Comparison of ENCODE assay signal across 22 cellular contexts in genomic region chr3:47613723-47614122, GRCh38. TPM values are rescaled to one million over a fixed set of nuclear protein-coding genes. Genes with fewer than 3 reads are reported as not detected.
A peak's percentile ranks its signal among the peaks of the same experiment; 100 is the strongest.
DNase-seq lines count a peak whose midpoint lies in the region; ATAC-seq and TF ChIP-seq lines count a peak whose summit lies in the region.
"Had no signal": no experiment of that assay in that cellular context is flagged by ENCODE, and none has a peak within 500 bp of the region (broad histone marks: within the 10 kb centered on the region; RNA-seq: fewer than 3 reads in every experiment).

No MANE protein-coding gene starts in this region.

- H3K9me2 ChIP-seq in hepatocyte (replicated peaks; ENCODE audit: insufficient read depth): no peaks in the 10 kb centered on the region
- H3K9me2 ChIP-seq: SK-N-SH had no signal

- H3K4me1 ChIP-seq in cardiac muscle cell (ENCODE audit: low read depth) (peaks cover 14% of the 10 kb centered on the region), hepatocyte (ENCODE audit: insufficient read depth) (no peaks in the 10 kb centered on the region)

- H3K4me2 ChIP-seq in hepatocyte: no peak overlapping the region
- H3K4me2 ChIP-seq: BLaER1 treated with 17β-estradiol and CSF1 and Interleukin-3, amounts not matched to agents 10 nM and 100 nM; SK-N-SH had no signal

- H3K27me3 ChIP-seq in cardiac muscle cell (no peaks in the 10 kb centered on the region), dorsolateral prefrontal cortex (no peaks in the 10 kb centered on the region), hepatocyte (no peaks in the 10 kb centered on the region)
- H3K27me3 ChIP-seq: BLaER1 treated with 17β-estradiol and CSF1 and Interleukin-3, amounts not matched to agents 10 nM and 100 nM; testis; vagina had no signal

- WGBS in hepatocyte (ENCODE audit: low lambda C conversion rate, missing lambda C conversion rate): 83% methylated on average over 4 of the region's 4 CpGs

- TF ChIP-seq CTCF in cardiac muscle cell (IDR thresholded peaks at IDR 0.05; ENCODE audit: low read depth, low read length) (no peak), dorsolateral prefrontal cortex (IDR thresholded peaks at IDR 0.05 in 54 of 56, conservative IDR thresholded peaks at IDR 0.05 in 2 of 56; ENCODE audit: low read depth in 1 of 56, partially characterized antibody in 56 of 56) (no peak), hepatocyte (IDR thresholded peaks at IDR 0.05; ENCODE audit: poor library complexity) (no peak)

- H4K20me1 ChIP-seq in hepatocyte (ENCODE audit: insufficient read depth, poor library complexity, severe bottlenecking): no peaks in the 10 kb centered on the region

- no peak for ATAC-seq in Right ventricle myocardium superior (ENCODE audit: poor library complexity)
- no peak for ATAC-seq in HG02610 (IDR thresholded peaks at IDR 0.05; ENCODE audit: unreplicated experiment)
- ATAC-seq: K562, sciatic nerve had no signal

- H3K79me2 ChIP-seq in hepatocyte: no peaks in the 10 kb centered on the region

- DNase-seq in cardiac muscle cell (ENCODE audit: low read depth in 1 of 2, low spot score in 1 of 2) (no peak), Right ventricle myocardium superior (no peak), dorsolateral prefrontal cortex (peak in 3 of 10 donors; percentile 42 to 65 (median 47)), midbrain (lab: John Stamatoyannopoulos, UW) (peak; percentile 45), NOMO-1 treated with dmso at 0.1 percent for 144 hours (lab: John Stamatoyannopoulos, UW; ENCODE audit: unreplicated experiment) (no peak), hepatocyte (ENCODE audit: low spot score) (no peak)
- DNase-seq: activated B cell treated with CpG ODN at 0.5 μM for 24 hours; activated CD4-positive, alpha-beta memory T cell treated with anti-CD3 and anti-CD28 coated beads for 36 hours; activated effector memory CD4-positive, alpha-beta T cell treated with anti-CD3 and anti-CD28 coated beads, Interleukin-2, amount 50 U/mL, for 16 hours; effector CD8-positive, alpha-beta T cell; left ventricle myocardium inferior; NCI-H187 treated with DMSO at 0.1 percent for 48 hours; NCI-H345; SK-N-SH; T1000; testis had no signal

- peaks cover 26% of the 10 kb centered on the region for H3K36me3 ChIP-seq in cardiac muscle cell
- H3K36me3 ChIP-seq in hepatocyte (replicated peaks; ENCODE audit: insufficient read depth, low read depth): no peaks in the 10 kb centered on the region

- H3K4me3 ChIP-seq in cardiac muscle cell (no peak overlapping the region), dorsolateral prefrontal cortex (peak overlapping the region in 7 of 59 donors; percentile 0 to 39 (median 16)), hepatocyte (no peak overlapping the region)
- H3K4me3 ChIP-seq: BLaER1 treated with 17β-estradiol and CSF1 and Interleukin-3, amounts not matched to agents 10 nM and 100 nM; K562; left ventricle myocardium inferior; testis; vagina had no signal

- no peak overlapping the region for H2AFZ ChIP-seq in hepatocyte

- intact Hi-C loops in Right ventricle myocardium superior (cut with DNase I) (no loop called here), dorsolateral prefrontal cortex (cut with DNase I) (no loop called here)

- H3K27ac ChIP-seq in cardiac muscle cell: peak overlapping the region; percentile 74
- H3K27ac ChIP-seq in dorsolateral prefrontal cortex: peak overlapping the region; percentile 4 to 96 (median 85)
- H3K27ac ChIP-seq in temporal lobe (ENCODE audit: low read depth, low read length): peak overlapping the region; percentile 66
- H3K27ac ChIP-seq in hepatocyte: no peak overlapping the region
- H3K27ac ChIP-seq: BLaER1 treated with 17β-estradiol and CSF1 and Interleukin-3, amounts not matched to agents 10 nM and 100 nM; left ventricle myocardium inferior; testis; vagina had no signal

- H3K9me3 ChIP-seq in cardiac muscle cell (ENCODE audit: low read depth) (no peaks in the 10 kb centered on the region), hepatocyte (ENCODE audit: low read depth) (no peaks in the 10 kb centered on the region)
- H3K9me3 ChIP-seq: left ventricle myocardium inferior, SK-N-SH, testis, vagina had no signal

RNA-seq across cellular contexts. Expression of gene CSPG5, which starts 35.1 kb away (rescaled TPM):
- total RNA-seq in cardiac muscle cell: 3.2 and 5.0 TPM in 2 replicates
- 2.0 and 2.9 TPM in 2 replicates for polyA plus RNA-seq in cardiac muscle cell
- total RNA-seq in Right ventricle myocardium superior: 0.22 TPM
- total RNA-seq in dorsolateral prefrontal cortex: 100 to 1,000 TPM in 5 of 120 experiments, 10 to 100 TPM in 115; 31.3 to 143 (median 68.7) TPM
- total RNA-seq in temporal lobe: 111 TPM
- 0.44 and 0.47 TPM in 2 replicates for total RNA-seq in hepatocyte
- 0.32 and 0.34 TPM in 2 replicates for polyA plus RNA-seq in hepatocyte
